ENCODE assay signal across 18 cellular contexts in genomic region chr1:43732132-43732531, GRCh38. TPM values are rescaled to one million over a fixed set of nuclear protein-coding genes. Genes with fewer than 3 reads are reported as not detected.
DNase-seq lines count a peak whose midpoint lies in the region; TF ChIP-seq lines count a peak whose summit lies in the region.
"Had no signal": no experiment of that assay in that cellular context is flagged by ENCODE, and none has a peak within 500 bp of the region (broad histone marks: within the 10 kb centered on the region; RNA-seq: fewer than 3 reads in every experiment).

No MANE protein-coding gene starts in this region.

- H3K4me1 ChIP-seq in neuronal stem cell (ENCODE audit: control insufficient read depth in 2 of 2, insufficient read depth in 1 of 2, low read depth in 1 of 2, low read length in 2 of 2), result peaks cover 0 to 6% of the 10 kb centered on the region in 2 donors
- peaks cover 6 to 16% (median 9%) of the 10 kb centered on the region in 4 donors for H3K4me1 ChIP-seq in esophagus muscularis mucosa
- no peaks in the 10 kb centered on the region for H3K4me1 ChIP-seq in uterus

- no peak for TF ChIP-seq EP300 in esophagus muscularis mucosa (IDR thresholded peaks at IDR 0.05)

- TF ChIP-seq POLR2A in esophagus muscularis mucosa (IDR thresholded peaks at IDR 0.05; ENCODE audit: low read depth), result no peak
- no peak for TF ChIP-seq POLR2A in uterus (IDR thresholded peaks at IDR 0.05)

- H3K4me2 ChIP-seq in neuronal stem cell (ENCODE audit: insufficient read depth, low read length, poor library complexity, severe bottlenecking), result no peak overlapping the region

- no peaks in the 10 kb centered on the region for H3K27me3 ChIP-seq in neuronal stem cell (ENCODE audit: control insufficient read depth in 3 of 3, insufficient read depth in 3 of 3, low read depth in 1 of 3, low read length in 3 of 3)
- no peaks in the 10 kb centered on the region for H3K27me3 ChIP-seq in esophagus muscularis mucosa
- no peaks in the 10 kb centered on the region for H3K27me3 ChIP-seq in uterus
- H3K27me3 ChIP-seq: foreskin keratinocyte had no signal

- no peak overlapping the region for H3K9ac ChIP-seq in neuronal stem cell (ENCODE audit: low read depth, low read length, poor library complexity)

- no peak overlapping the region for H4K8ac ChIP-seq in neuronal stem cell (ENCODE audit: low read depth, low read length)

- no peak overlapping the region for H2BK15ac ChIP-seq in neuronal stem cell (ENCODE audit: low read length)

- H3K79me1 ChIP-seq in neuronal stem cell (ENCODE audit: low read depth, low read length), result no peaks in the 10 kb centered on the region

- H2AFZ ChIP-seq in neuronal stem cell (ENCODE audit: low read length), result no peak overlapping the region

- no peak overlapping the region for H3K23ac ChIP-seq in neuronal stem cell (ENCODE audit: low read depth, low read length, poor library complexity)

- no peak overlapping the region for H2BK12ac ChIP-seq in neuronal stem cell (ENCODE audit: low read length)

- TF ChIP-seq CTCF in esophagus muscularis mucosa (IDR thresholded peaks at IDR 0.05) (no peak), uterus (IDR thresholded peaks at IDR 0.05) (no peak)

- no peak overlapping the region for H2AK5ac ChIP-seq in neuronal stem cell (ENCODE audit: low read depth, low read length)

- no peak overlapping the region for H3K27ac ChIP-seq in neuronal stem cell (replicated peaks; ENCODE audit: low read length)
- no peak overlapping the region for H3K27ac ChIP-seq in esophagus muscularis mucosa (replicated peaks in 1 of 4)
- H3K27ac ChIP-seq in uterus, result no peak overlapping the region
- H3K27ac ChIP-seq: foreskin keratinocyte had no signal

- H3K18ac ChIP-seq in neuronal stem cell (ENCODE audit: low read length), result peak overlapping the region; percentile 17

- no peak overlapping the region for H3K4me3 ChIP-seq in neuronal stem cell (ENCODE audit: low read length in 2 of 2)
- no peak overlapping the region for H3K4me3 ChIP-seq in esophagus muscularis mucosa
- H3K4me3 ChIP-seq in uterus, result no peak overlapping the region

- H2BK120ac ChIP-seq in neuronal stem cell (ENCODE audit: low read depth, low read length), result no peak overlapping the region

- H3K36me3 ChIP-seq in neuronal stem cell (replicated peaks in 1 of 2; ENCODE audit: control insufficient read depth in 2 of 2, insufficient read depth in 2 of 2, low read length in 2 of 2) (peaks cover 0 to 25% of the 10 kb centered on the region in 2 donors), esophagus muscularis mucosa (peaks cover 0 to 16% (median 10%) of the 10 kb centered on the region in 4 donors), uterus (no peaks in the 10 kb centered on the region)

- DNase-seq in NCI-H1694 treated with DMSO at 0.1 percent for 48 hours (lab: John Stamatoyannopoulos, UW) (peak; percentile 24), NCI-H1694 (lab: John Stamatoyannopoulos, UW) (no peak), NCI-H146 treated with DMSO at 0.1 percent for 48 hours (lab: John Stamatoyannopoulos, UW; ENCODE audit: unreplicated experiment) (peak; percentile 52), OCI-M2 (lab: John Stamatoyannopoulos, UW; ENCODE audit: unreplicated experiment) (peak; percentile 19), neuronal stem cell (ENCODE audit: low spot score) (no peak), esophagus muscularis mucosa (ENCODE audit: extremely low spot score) (no peak), uterus (no peak)
- no peak for DNase-seq in central memory CD4-positive, alpha-beta T cell
- DNase-seq: activated CD4-positive, alpha-beta T cell treated with anti-CD3 and anti-CD28 coated beads for 1 hour; activated CD8-positive, alpha-beta memory T cell treated with anti-CD3 and anti-CD28 coated beads, Interleukin-2, amount 10 ng/mL, durations not matched to agents 7 days and 5 days; Calu3; GOT3; Kasumi-1; midbrain; NCI-H1105; NCI-H774; nephron progenitor cell had no signal

- intact Hi-C loops in esophagus muscularis mucosa (cut with DNase I) (no loop called here), uterus (cut with DNase I; ENCODE audit: low total_unique reads) (no loop called here)

- WGBS in neuronal stem cell (ENCODE audit: extremely low coverage in 2 of 2, insufficient read length in 2 of 2, insufficient replicate concordance in 1 of 2), 2 donors, result no CpG with 5 or more reads among the region's 4 CpGs
- WGBS in esophagus muscularis mucosa, result 59% methylated on average over 4 of the region's 4 CpGs

- H2BK5ac ChIP-seq in neuronal stem cell (ENCODE audit: low read length), result no peak overlapping the region

- H3K4ac ChIP-seq in neuronal stem cell (ENCODE audit: low read length), result no peak overlapping the region

- H3K9me3 ChIP-seq in neuronal stem cell (replicated peaks in 1 of 2; ENCODE audit: control insufficient read depth in 2 of 2, insufficient read depth in 1 of 2, low read depth in 1 of 2, low read length in 2 of 2) (peaks cover 0 to 1% of the 10 kb centered on the region in 2 donors), esophagus muscularis mucosa (no peaks in the 10 kb centered on the region), uterus (no peaks in the 10 kb centered on the region)

- no peak overlapping the region for H4K91ac ChIP-seq in neuronal stem cell (ENCODE audit: low read depth, low read length, poor library complexity)

- no peak overlapping the region for H3K14ac ChIP-seq in neuronal stem cell (ENCODE audit: low read length)

RNA-seq across cellular contexts. Expression of gene ST3GAL3, which starts 24.8 kb away (rescaled TPM):
- 23.9 TPM for polyA plus RNA-seq in neuronal stem cell (2013, experiment 1 of 2)
- polyA plus RNA-seq in neuronal stem cell (2013, experiment 2 of 2), result 22.3 TPM
- total RNA-seq in esophagus muscularis mucosa, result 10 to 100 TPM; 23.3 to 37.1 (median 30.1) TPM
- 10 to 100 TPM in 2 of 4 donors, 1 to 10 TPM in 2; 4.1 to 47.2 (median 19.0) TPM for total RNA-seq in uterus

Comparison
In these comparisons a context has a peak if more than half of its experiments do, and no peak if none do; other contexts are left out.
1. DNase-seq: peak in NCI-H1694 treated with DMSO at 0.1 percent for 48 hours (single experiment), NCI-H146 treated with DMSO at 0.1 percent for 48 hours (single experiment) and OCI-M2 (single experiment); none in NCI-H1694 (single experiment), neuronal stem cell (single experiment), esophagus muscularis mucosa (single experiment), central memory CD4-positive, alpha-beta T cell (single experiment) and uterus (0 of 2).